ENCODE assay signal across 1 cellular context in the genomic region with DNA sequence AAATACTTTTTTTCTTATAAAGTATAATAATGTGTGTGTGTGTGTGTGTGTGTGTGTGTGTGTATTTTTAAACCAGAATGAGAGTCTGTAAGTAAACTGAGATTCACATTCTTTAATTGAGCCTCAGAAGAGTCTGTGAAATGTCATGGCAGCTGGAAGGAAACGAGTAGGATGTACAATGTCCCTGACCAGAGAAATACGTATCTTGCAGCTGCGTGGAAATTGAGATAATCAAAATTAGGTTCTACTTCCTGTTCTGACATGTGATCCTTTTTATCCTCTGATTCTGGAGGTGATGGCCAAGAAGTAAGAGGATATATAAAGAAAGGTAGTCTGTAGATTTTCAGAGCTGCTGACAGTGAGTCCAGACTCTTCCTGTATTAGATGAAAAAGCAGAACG.
TF ChIP-seq lines count a peak whose summit lies in the region.

No MANE protein-coding gene starts in this region.

TF ChIP-seq in IMR-90, 13 proteins besides CTCF, POLR2A, EP300 and RAD21 (continued from another document):
- no peak for TF ChIP-seq NFE2L2 (IDR thresholded peaks at IDR 0.05; ENCODE audit: low read depth, low read length)
- no peak for TF ChIP-seq CEBPB (IDR thresholded peaks at IDR 0.05; ENCODE audit: low read depth, low read length)
- no peak for TF ChIP-seq MXI1 (IDR thresholded peaks at IDR 0.05; ENCODE audit: borderline replicate concordance, low read depth, low read length)
- TF ChIP-seq SMC3 (IDR thresholded peaks at IDR 0.05; ENCODE audit: low read depth, low read length), result no peak
- no peak for TF ChIP-seq MAZ (IDR thresholded peaks at IDR 0.05; ENCODE audit: borderline replicate concordance, low read depth, low read length)
- TF ChIP-seq BHLHE40 (IDR thresholded peaks at IDR 0.05; ENCODE audit: low read depth, low read length), result no peak
TF ChIP-seq in IMR-90: peak in this region for 0.
